Comparison of ENCODE assay signal across 23 cellular contexts in the genomic region with DNA sequence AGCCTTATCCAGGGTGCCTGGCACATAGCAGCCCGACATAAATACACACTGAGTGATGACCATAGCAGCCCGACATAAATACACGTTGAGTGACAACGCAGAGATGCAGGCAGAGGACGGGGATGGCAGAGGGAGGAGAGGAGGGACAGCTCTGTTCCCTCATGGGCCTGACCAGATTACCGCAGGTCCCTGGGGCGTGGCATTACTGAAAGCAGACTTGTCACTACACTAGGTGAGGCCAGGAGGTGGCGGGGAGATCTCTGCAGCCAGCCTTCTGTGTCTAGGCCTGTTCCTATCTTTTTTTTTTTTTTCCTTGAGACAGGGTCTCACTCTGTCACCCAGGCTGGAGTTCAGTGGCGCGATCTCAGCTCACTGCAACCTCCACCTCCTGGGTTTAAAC.
"Had no signal": no experiment of that assay in that cellular context is flagged by ENCODE, and none has a peak within 500 bp of the region (broad histone marks: within the 10 kb centered on the region; RNA-seq: fewer than 3 reads in every experiment).

No MANE protein-coding gene starts in this region.

- H3K27me3 ChIP-seq: breast epithelium had no signal

- DNase-seq: activated CD4-positive, CD25-positive, alpha-beta regulatory T cell; activated CD8-positive, alpha-beta memory T cell treated with anti-CD3 and anti-CD28 coated beads, Interleukin-2, amount 50 U/mL, for 4 hours; activated CD8-positive, alpha-beta T cell treated with anti-CD3 and anti-CD28 coated beads for 36 hours; activated naive CD4-positive, alpha-beta T cell; activated T-cell treated with anti-CD3 and anti-CD28 coated beads, Interleukin-2, amount 50 U/mL, for 1 hour; aorta; central memory CD4-positive, alpha-beta T cell; Kasumi-1; KBM-7; NCI-H1105 treated with DMSO at 0.1 percent for 48 hours; NCI-H1436 treated with DMSO at 0.1 percent for 48 hours; NCI-H1930; NCI-H2171 treated with DMSO at 0.1 percent for 48 hours; NCI-H345; NCI-H510A; NCI-H526 treated with DMSO at 0.1 percent for 48 hours; NCI-H82; PC-3; SHP77 treated with DMSO at 0.1 percent for 48 hours; T-helper 17 cell; T-helper 9 cell had no signal

- H3K4me1 Mint-ChIP-seq: activated naive CD4-positive, alpha-beta T cell treated with anti-CD3 and anti-CD28 coated beads, Interleukin-2, amount 50 U/mL, for 24 hours; T-helper 17 cell had no signal

- H3K36me3 Mint-ChIP-seq: activated naive CD4-positive, alpha-beta T cell treated with anti-CD3 and anti-CD28 coated beads, Interleukin-2, amount 50 U/mL, for 24 hours had no signal

- H3K9me3 Mint-ChIP-seq: activated CD8-positive, alpha-beta T cell treated with anti-CD3 and anti-CD28 coated beads for 36 hours; activated naive CD4-positive, alpha-beta T cell treated with anti-CD3 and anti-CD28 coated beads, Interleukin-2, amount 50 U/mL, for 24 hours had no signal

- H3K27me3 Mint-ChIP-seq: activated CD8-positive, alpha-beta T cell treated with anti-CD3 and anti-CD28 coated beads for 36 hours; activated naive CD4-positive, alpha-beta T cell treated with anti-CD3 and anti-CD28 coated beads, Interleukin-2, amount 50 U/mL, for 24 hours; T-helper 17 cell had no signal

- H3K27ac Mint-ChIP-seq: activated CD8-positive, alpha-beta T cell treated with anti-CD3 and anti-CD28 coated beads for 36 hours; activated naive CD4-positive, alpha-beta T cell treated with anti-CD3 and anti-CD28 coated beads, Interleukin-2, amount 50 U/mL, for 24 hours had no signal

- H3K4me3 Mint-ChIP-seq: activated CD8-positive, alpha-beta T cell treated with anti-CD3 and anti-CD28 coated beads for 36 hours; activated naive CD4-positive, alpha-beta T cell treated with anti-CD3 and anti-CD28 coated beads, Interleukin-2, amount 50 U/mL, for 24 hours; T-helper 17 cell had no signal

- H3K4me3 ChIP-seq: breast epithelium had no signal

- H3K27ac ChIP-seq: breast epithelium had no signal

- ATAC-seq: activated CD8-positive, alpha-beta T cell treated with anti-CD3 and anti-CD28 coated beads for 36 hours; T-helper 17 cell had no signal

- H3K36me3 ChIP-seq: breast epithelium had no signal

- H3K9me3 ChIP-seq: breast epithelium had no signal

- H3K4me1 ChIP-seq: breast epithelium had no signal
